16 cellular contexts compared by ENCODE assay signal in the genomic region with DNA sequence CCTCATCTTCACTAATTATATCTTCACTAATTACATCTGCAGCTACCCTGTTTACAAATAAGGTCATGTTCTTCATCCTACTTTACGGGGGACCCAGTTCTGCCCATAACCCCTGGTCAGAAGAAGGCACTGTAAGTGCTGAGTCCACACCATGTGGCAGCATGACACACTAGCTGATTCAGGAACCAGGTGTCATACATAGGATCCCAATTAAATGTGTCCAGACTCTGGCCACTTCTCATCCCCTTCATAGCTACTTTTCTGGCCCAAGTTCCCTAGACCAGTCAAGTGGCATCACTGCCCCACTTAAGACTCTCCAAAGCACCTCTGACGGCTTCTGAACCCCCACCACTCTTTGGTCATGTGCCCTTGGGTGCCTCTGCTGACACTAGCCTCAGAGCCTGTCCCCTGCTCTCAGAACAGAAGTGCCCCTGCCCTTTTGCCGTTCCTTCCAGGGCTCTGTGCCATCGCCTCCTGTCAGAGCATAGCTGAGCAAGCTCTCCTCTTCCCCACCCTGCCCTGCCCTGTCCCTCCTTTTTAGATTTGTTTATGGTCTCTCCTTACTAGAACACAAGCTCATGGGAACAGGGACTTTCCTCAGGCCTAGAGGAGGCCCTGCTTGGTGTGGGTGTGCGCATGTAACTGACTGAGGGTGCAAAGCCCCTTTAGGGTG.
A peak's percentile ranks its signal among the peaks of the same experiment; 100 is the strongest.
DNase-seq lines count a peak whose midpoint lies in the region; ATAC-seq and TF ChIP-seq lines count a peak whose summit lies in the region.
"Had no signal": no experiment of that assay in that cellular context is flagged by ENCODE, and none has a peak within 500 bp of the region (broad histone marks: within the 10 kb centered on the region; RNA-seq: fewer than 3 reads in every experiment).

No MANE protein-coding gene starts in this region.

- peaks cover 19 to 95% (median 27%) of the 10 kb centered on the region in 3 donors for H3K4me1 ChIP-seq in esophagus squamous epithelium

- POLR2A ChIA-PET in RWPE1 (lab: Yijun Ruan, JAX; ENCODE audit: low non-redundant PET) = no interaction called here

- no peaks in the 10 kb centered on the region for H3K27me3 ChIP-seq in esophagus squamous epithelium
- H3K27me3 ChIP-seq: tibial artery had no signal

- H3K4me1 Mint-ChIP-seq in mesothelial cell of epicardium = no peaks in the 10 kb centered on the region

- TF ChIP-seq POLR2A in esophagus squamous epithelium (IDR thresholded peaks at IDR 0.05) = no peak

- H3K36me3 Mint-ChIP-seq in mesothelial cell of epicardium = no peaks in the 10 kb centered on the region

- no peaks in the 10 kb centered on the region for H3K9me3 ChIP-seq in esophagus squamous epithelium
- H3K9me3 ChIP-seq: tibial artery had no signal

- TF ChIP-seq CTCF in RWPE1 (conservative IDR thresholded peaks at IDR 0.05; ENCODE audit: low read depth) (no peak), esophagus squamous epithelium (IDR thresholded peaks at IDR 0.05) (no peak), mesothelial cell of epicardium (IDR thresholded peaks at IDR 0.05; ENCODE audit: unreplicated experiment) (no peak)

- intact Hi-C loops in esophagus squamous epithelium (cut with DNase I) = no loop called here

- WGBS in esophagus squamous epithelium, 2 donors = 69 to 77% methylated on average over 4 to 5 of the region's 5 CpGs

- no peak overlapping the region for H3K4me3 ChIP-seq in esophagus squamous epithelium
- H3K4me3 ChIP-seq: tibial artery had no signal

- H3K27ac ChIP-seq in RWPE1 (peak overlapping the region; percentile 30), esophagus squamous epithelium (peak overlapping the region; percentile 31 to 68 (median 58)), substantia nigra (ENCODE audit: low read depth, low read length, poor library complexity, severe bottlenecking) (peak overlapping the region; percentile 95)
- H3K27ac ChIP-seq: HL-60, tibial artery had no signal

- no peaks in the 10 kb centered on the region for H3K27me3 Mint-ChIP-seq in mesothelial cell of epicardium (ENCODE audit: low read depth)

- peak overlapping the region; percentile 57 for H3K27ac Mint-ChIP-seq in mesothelial cell of epicardium

- CTCF ChIA-PET in RWPE1 (lab: Yijun Ruan, JAX) = interaction anchor here (0.6 kb wide), 1 partner anchor 102 kb away, joined by 5 read pairs; no protein-coding TSS in a partner anchor

- no peak for ATAC-seq in HG03457 (IDR thresholded peaks at IDR 0.05; ENCODE audit: unreplicated experiment)
- no peak for ATAC-seq in GM19452 (IDR thresholded peaks at IDR 0.05; ENCODE audit: unreplicated experiment)

- DNase-seq in RWPE1 (ENCODE audit: low spot score) = no peak
- no peak for DNase-seq in esophagus squamous epithelium (lab: John Stamatoyannopoulos, UW)
- no peak for DNase-seq in mesothelial cell of epicardium (ENCODE audit: low spot score in 2 of 2, unreplicated experiment in 2 of 2)
- no peak for DNase-seq in substantia nigra (lab: John Stamatoyannopoulos, UW)
- DNase-seq in stimulated activated CD4-positive, alpha-beta T cell treated with anti-CD3 and anti-CD28 coated beads, Interleukin-4, amount 100 ng/mL, for 24 hours = no peak
- no peak for DNase-seq in NCI-H2227 treated with DMSO at 0.1 percent for 48 hours (lab: John Stamatoyannopoulos, UW)
- DNase-seq: activated effector memory CD4-positive, alpha-beta T cell treated with Interleukin-2 at 50 U/mL for 16 hours; DND-41; H7; IMR-90; NCI-H1694; NCI-H345; tibial artery had no signal

- H3K4me3 Mint-ChIP-seq in mesothelial cell of epicardium = no peak overlapping the region

- no peaks in the 10 kb centered on the region for H3K9me3 Mint-ChIP-seq in mesothelial cell of epicardium

- peaks cover 0 to 72% (median 0%) of the 10 kb centered on the region in 3 donors for H3K36me3 ChIP-seq in esophagus squamous epithelium

Comparison
In these comparisons a context has a peak if more than half of its experiments do, and no peak if none do; other contexts are left out.
1. H3K27ac ChIP-seq: peak in every context shown above with its lines; median percentile 95 in substantia nigra; 58 in esophagus squamous epithelium; 30 in RWPE1.